In genomic region chr10:48905311-48905710, GRCh38 we compare ENCODE assay signal across 24 cellular contexts. TPM values are rescaled to one million over a fixed set of nuclear protein-coding genes. Genes with fewer than 3 reads are reported as not detected.
"Had no signal": no experiment of that assay in that cellular context is flagged by ENCODE, and none has a peak within 500 bp of the region (broad histone marks: within the 10 kb centered on the region; RNA-seq: fewer than 3 reads in every experiment).

No MANE protein-coding gene starts in this region.

- H3K27ac ChIP-seq: SJSA1, SK-N-MC had no signal

- H3K4me3 ChIP-seq: MG63, SJSA1, SK-N-MC had no signal

- H3K9me3 ChIP-seq: MG63, SJSA1 had no signal

- DNase-seq: IMR-90, Karpas-422, KG1, NCI-H1092, NCI-H1105 treated with DMSO at 0.1 percent for 48 hours, NCI-H1417 treated with DMSO at 0.1 percent for 48 hours, NCI-H146, NCI-H1694 treated with DMSO at 0.1 percent for 48 hours, NCI-H1930, NCI-H2081, NCI-H2107, NCI-H2227 treated with DMSO at 0.1 percent for 48 hours, NCI-H446, NCI-H510A, NCI-H524 treated with DMSO at 0.1 percent for 48 hours, NCI-H69, NCI-H774, Right ventricle myocardium superior, RPMI8226, SIG-M5 had no signal

- H3K27me3 ChIP-seq: MG63, SJSA1 had no signal

- ATAC-seq: HepG2 had no signal

- H3K36me3 ChIP-seq: MG63, SJSA1 had no signal

RNA-seq across cellular contexts. Expression of gene LRRC18, which starts 34.3 kb away (rescaled TPM):
- total RNA-seq: HepG2, IMR-90, Right ventricle myocardium superior, SJSA1 had no signal
